ENCODE assay signal across 29 cellular contexts in genomic region chr10:105206616-105207015, GRCh38.
"Had no signal": no experiment of that assay in that cellular context is flagged by ENCODE, and none has a peak within 500 bp of the region (broad histone marks: within the 10 kb centered on the region; RNA-seq: fewer than 3 reads in every experiment).

No MANE protein-coding gene starts in this region.

- H3K4me3 Mint-ChIP-seq: naive thymus-derived CD4-positive, alpha-beta T cell; natural killer cell treated with Interleukin-12 subunit alpha and Interleukin-12 subunit beta and Interleukin-15 and Interleukin-18, amount 100 ng/mL, for 72 hours; neural crest cell; stimulated activated memory B cell treated with anti-CD40 and anti-IgM and Interleukin-4, amounts not matched to agents 10 μg/mL and 1 μg/mL and 100 μg/mL, for 72 hours had no signal

- DNase-seq: heart right ventricle; islet precursor cell; left ventricle myocardium inferior; midbrain; mucosa of descending colon; naive thymus-derived CD4-positive, alpha-beta T cell; occipital lobe; psoas muscle; right lobe of liver; stimulated activated CD4-positive, alpha-beta T cell treated with anti-CD3 and anti-CD28 coated beads, Interleukin-1b, Interleukin-23, amount 100 ng/mL, for 48 hours; stimulated activated CD4-positive, alpha-beta T cell treated with anti-CD3 and anti-CD28 coated beads, Interleukin-2, amount 100 ng/mL, for 48 hours; stimulated activated CD4-positive, alpha-beta T cell treated with anti-CD3 and anti-CD28 coated beads, Interleukin-4, amount 100 ng/mL, for 4 hours; stimulated activated CD8-positive, alpha-beta memory T cell treated with anti-CD3 and anti-CD28 coated beads, Interleukin-4, amount 100 ng/mL, for 48 hours; stimulated activated naive CD4-positive, alpha-beta T cell treated with Interleukin-2 at 50 U/mL for 16 hours; stomach; testis; thyroid gland; transverse colon; upper lobe of left lung had no signal

- H3K36me3 ChIP-seq: heart right ventricle, left ventricle myocardium inferior, neutrophil, right atrium auricular region, right lobe of liver, stomach, thyroid gland, transverse colon, upper lobe of left lung, vagina had no signal

- H2AFZ ChIP-seq: hepatocyte, parathyroid adenoma had no signal

- H3K27ac Mint-ChIP-seq: naive thymus-derived CD4-positive, alpha-beta T cell; natural killer cell treated with Interleukin-12 subunit alpha and Interleukin-12 subunit beta and Interleukin-15 and Interleukin-18, amount 100 ng/mL, for 72 hours; stimulated activated memory B cell treated with anti-CD40 and anti-IgM and Interleukin-4, amounts not matched to agents 10 μg/mL and 1 μg/mL and 100 μg/mL, for 72 hours had no signal

- H3K4me1 Mint-ChIP-seq: naive thymus-derived CD4-positive, alpha-beta T cell; neural crest cell; stimulated activated memory B cell treated with anti-CD40 and anti-IgM and Interleukin-4, amounts not matched to agents 10 μg/mL and 1 μg/mL and 100 μg/mL, for 72 hours had no signal

- H3K36me3 Mint-ChIP-seq: natural killer cell treated with Interleukin-12 subunit alpha and Interleukin-12 subunit beta and Interleukin-15 and Interleukin-18, amount 100 ng/mL, for 72 hours; stimulated activated memory B cell treated with anti-CD40 and anti-IgM and Interleukin-4, amounts not matched to agents 10 μg/mL and 1 μg/mL and 100 μg/mL, for 72 hours had no signal

- H3K4me1 ChIP-seq: heart right ventricle, left ventricle myocardium inferior, parathyroid adenoma, psoas muscle, right atrium auricular region, right lobe of liver, stomach, testis, thyroid gland, transverse colon, upper lobe of left lung, vagina had no signal

- H3K27me3 ChIP-seq: heart right ventricle, hepatocyte, neutrophil, right atrium auricular region, right lobe of liver, stomach, testis, thyroid gland, transverse colon, upper lobe of left lung, vagina had no signal

- H3K27ac ChIP-seq: heart right ventricle, hepatocyte, left ventricle myocardium inferior, neutrophil, parathyroid adenoma, psoas muscle, right atrium auricular region, right lobe of liver, stomach, testis, thyroid gland, transverse colon, upper lobe of left lung, vagina had no signal

- H3K27me3 Mint-ChIP-seq: naive thymus-derived CD4-positive, alpha-beta T cell; natural killer cell treated with Interleukin-12 subunit alpha and Interleukin-12 subunit beta and Interleukin-15 and Interleukin-18, amount 100 ng/mL, for 72 hours; stimulated activated memory B cell treated with anti-CD40 and anti-IgM and Interleukin-4, amounts not matched to agents 10 μg/mL and 1 μg/mL and 100 μg/mL, for 72 hours had no signal

- H3K4me3 ChIP-seq: heart right ventricle, hepatocyte, left ventricle myocardium inferior, lung, mucosa of descending colon, psoas muscle, right atrium auricular region, right lobe of liver, smooth muscle cell, stomach, testis, thyroid gland, transverse colon, upper lobe of left lung, vagina had no signal

- H3K9ac ChIP-seq: parathyroid adenoma had no signal

- H3K4me2 ChIP-seq: hepatocyte, smooth muscle cell had no signal

- ATAC-seq: heart right ventricle; mucosa of descending colon; naive thymus-derived CD4-positive, alpha-beta T cell; natural killer cell treated with Interleukin-12 subunit alpha and Interleukin-12 subunit beta and Interleukin-15 and Interleukin-18, amount 100 ng/mL, for 72 hours; psoas muscle; right lobe of liver; stimulated activated memory B cell treated with anti-CD40 and anti-IgM and Interleukin-4, amounts not matched to agents 10 μg/mL and 1 μg/mL and 100 μg/mL, for 72 hours had no signal

- H3K9me3 ChIP-seq: heart right ventricle, left ventricle myocardium inferior, mucosa of descending colon, neutrophil, psoas muscle, right atrium auricular region, right lobe of liver, stomach, testis, thyroid gland, transverse colon, upper lobe of left lung, vagina had no signal
